ENCODE assay signal across 8 cellular contexts in genomic region chr1:148362141-148362929, GRCh38.
A peak's percentile ranks its signal among the peaks of the same experiment; 100 is the strongest.
DNase-seq lines count a peak whose midpoint lies in the region; ATAC-seq lines count a peak whose summit lies in the region.

No MANE protein-coding gene starts in this region.

- H3K9ac ChIP-seq in HUES6 (ENCODE audit: low read length): peak overlapping the region; percentile 41
- H3K9ac ChIP-seq in iPS-18a (ENCODE audit: low read length): no peak overlapping the region

- H3K4me3 Mint-ChIP-seq in activated T-helper 1 cell treated with anti-CD3 and anti-CD28 coated beads, Interleukin-12 subunit alpha, Interleukin-12 subunit beta, Interleukin-2, Interleukin-4 antibody, amounts not matched to agents 30 ng/mL and 10 ng/mL and 1 ng/mL, durations not matched to agents 14 hours and 24 hours and 36 hours: peak overlapping the region; percentile 84

- H3K4me1 ChIP-seq in HUES6 (ENCODE audit: control insufficient read depth, insufficient read depth, low read length): peaks cover 13% of the 10 kb centered on the region; the same call in 1 of the 2 replicates
- peaks cover 4% of the 10 kb centered on the region for H3K4me1 ChIP-seq in iPS-18a (ENCODE audit: control insufficient read depth, low read depth, low read length)
- H3K4me1 ChIP-seq in SJCRH30: no peaks in the 10 kb centered on the region

- H3K4me3 ChIP-seq in HUES6 (ENCODE audit: low read depth, low read length) (peak overlapping the region; percentile 48), iPS-18a (ENCODE audit: low read length) (peak overlapping the region; percentile 52), SJCRH30 (no peak overlapping the region)

- ATAC-seq in GM19397 (IDR thresholded peaks at IDR 0.05; ENCODE audit: unreplicated experiment) (no peak), HG03196 (IDR thresholded peaks at IDR 0.05; ENCODE audit: unreplicated experiment) (no peak)

- H3K9me3 ChIP-seq in HUES6 (ENCODE audit: control insufficient read depth, insufficient read depth, low read depth, low read length): no peaks in the 10 kb centered on the region
- no peaks in the 10 kb centered on the region for H3K9me3 ChIP-seq in iPS-18a (ENCODE audit: control insufficient read depth, low read depth, low read length)
- H3K9me3 ChIP-seq in SJCRH30 (replicated peaks): no peaks in the 10 kb centered on the region

- H3K36me3 ChIP-seq in HUES6 (ENCODE audit: control insufficient read depth, insufficient read depth, low read length) (no peaks in the 10 kb centered on the region), iPS-18a (ENCODE audit: control insufficient read depth, low read depth, low read length) (no peaks in the 10 kb centered on the region), SJCRH30 (no peaks in the 10 kb centered on the region)

- no peaks in the 10 kb centered on the region for H3K36me3 Mint-ChIP-seq in activated T-helper 1 cell treated with anti-CD3 and anti-CD28 coated beads, Interleukin-12 subunit alpha, Interleukin-12 subunit beta, Interleukin-2, Interleukin-4 antibody, amounts not matched to agents 30 ng/mL and 10 ng/mL and 1 ng/mL, durations not matched to agents 14 hours and 24 hours and 36 hours (ENCODE audit: low read depth)

- DNase-seq in activated T-helper 1 cell treated with anti-CD3 and anti-CD28 coated beads, Interleukin-12 subunit alpha, Interleukin-12 subunit beta, Interleukin-2, Interleukin-4 antibody, amounts not matched to agents 30 ng/mL and 10 ng/mL and 1 ng/mL, durations not matched to agents 14 hours and 24 hours and 36 hours (ENCODE audit: low spot score): peak; percentile 17
- DNase-seq in stimulated activated CD4-positive, alpha-beta T cell treated with anti-CD3 and anti-CD28 coated beads, Interleukin-4, amount 100 ng/mL, for 48 hours (ENCODE audit: low read depth in 2 of 2): peak; percentile 38 to 54
- DNase-seq in SJCRH30: no peak
- no peak for DNase-seq in posterior vena cava (ENCODE audit: low spot score)

- H3K4me1 Mint-ChIP-seq in activated T-helper 1 cell treated with anti-CD3 and anti-CD28 coated beads, Interleukin-12 subunit alpha, Interleukin-12 subunit beta, Interleukin-2, Interleukin-4 antibody, amounts not matched to agents 30 ng/mL and 10 ng/mL and 1 ng/mL, durations not matched to agents 14 hours and 24 hours and 36 hours (ENCODE audit: low read depth): peaks cover 43% of the 10 kb centered on the region

- no peaks in the 10 kb centered on the region for H3K9me3 Mint-ChIP-seq in activated T-helper 1 cell treated with anti-CD3 and anti-CD28 coated beads, Interleukin-12 subunit alpha, Interleukin-12 subunit beta, Interleukin-2, Interleukin-4 antibody, amounts not matched to agents 30 ng/mL and 10 ng/mL and 1 ng/mL, durations not matched to agents 14 hours and 24 hours and 36 hours

- peaks cover 32% of the 10 kb centered on the region for H3K27me3 Mint-ChIP-seq in activated T-helper 1 cell treated with anti-CD3 and anti-CD28 coated beads, Interleukin-12 subunit alpha, Interleukin-12 subunit beta, Interleukin-2, Interleukin-4 antibody, amounts not matched to agents 30 ng/mL and 10 ng/mL and 1 ng/mL, durations not matched to agents 14 hours and 24 hours and 36 hours (ENCODE audit: insufficient read depth)

- H3K27ac ChIP-seq in HUES6 (ENCODE audit: low read depth, low read length) (no peak overlapping the region), iPS-18a (ENCODE audit: low read length) (no peak overlapping the region), SJCRH30 (no peak overlapping the region)

- H3K27me3 ChIP-seq in HUES6 (ENCODE audit: control insufficient read depth, insufficient read depth, low read length): no peaks in the 10 kb centered on the region
- peaks cover 26% of the 10 kb centered on the region for H3K27me3 ChIP-seq in iPS-18a (ENCODE audit: control insufficient read depth, insufficient read depth, low read length)
- H3K27me3 ChIP-seq in SJCRH30: no peaks in the 10 kb centered on the region

- H3K27ac Mint-ChIP-seq in activated T-helper 1 cell treated with anti-CD3 and anti-CD28 coated beads, Interleukin-12 subunit alpha, Interleukin-12 subunit beta, Interleukin-2, Interleukin-4 antibody, amounts not matched to agents 30 ng/mL and 10 ng/mL and 1 ng/mL, durations not matched to agents 14 hours and 24 hours and 36 hours: peak overlapping the region; percentile 77

- intact Hi-C loops in activated T-helper 1 cell treated with anti-CD3 and anti-CD28 coated beads, Interleukin-12 subunit alpha, Interleukin-12 subunit beta, Interleukin-2, Interleukin-4 antibody, amounts not matched to agents 30 ng/mL and 10 ng/mL and 1 ng/mL, durations not matched to agents 14 hours and 24 hours and 36 hours (cut with micrococcal nuclease): loop anchor here (2.0 kb wide), 1 partner anchor 40 kb away; no protein-coding TSS in a partner anchor
- intact Hi-C loops in posterior vena cava (cut with DNase I): no loop called here

Comparison
In these comparisons a context has a peak if more than half of its experiments do, and no peak if none do; other contexts are left out.
1. DNase-seq: peak in activated T-helper 1 cell treated with anti-CD3 and anti-CD28 coated beads, Interleukin-12 subunit alpha, Interleukin-12 subunit beta, Interleukin-2, Interleukin-4 antibody, amounts not matched to agents 30 ng/mL and 10 ng/mL and 1 ng/mL, durations not matched to agents 14 hours and 24 hours and 36 hours (single experiment) and stimulated activated CD4-positive, alpha-beta T cell treated with anti-CD3 and anti-CD28 coated beads, Interleukin-4, amount 100 ng/mL, for 48 hours (2 of 2); none in SJCRH30 (0 of 2) and posterior vena cava (single experiment).